Comparison of ENCODE assay signal across 1 cellular context in the genomic region with DNA sequence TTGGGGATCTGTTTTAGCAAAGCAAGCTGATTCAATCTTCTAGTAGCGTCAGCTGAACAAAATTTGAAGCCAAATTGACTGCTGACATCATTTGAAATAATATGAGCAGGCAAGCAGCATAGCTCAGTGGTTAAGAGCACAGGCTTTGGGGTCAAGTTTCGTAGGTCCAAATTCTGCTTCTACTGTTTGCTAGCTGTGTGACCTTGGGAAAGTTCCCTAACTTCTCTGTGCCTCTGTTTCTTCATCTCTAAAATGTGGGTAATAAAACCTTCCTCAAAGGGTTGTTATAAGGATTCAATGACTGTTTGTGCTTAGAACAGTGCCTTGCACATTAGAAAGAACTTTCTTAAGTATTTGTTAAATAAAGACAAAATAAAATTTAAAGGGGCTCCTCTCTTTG.
TF ChIP-seq lines count a peak whose summit lies in the region.

No MANE protein-coding gene starts in this region.

TF ChIP-seq in H1, 55 proteins besides CTCF, POLR2A, EP300 and RAD21:
- TF ChIP-seq KDM1A (IDR thresholded peaks at IDR 0.05; ENCODE audit: borderline replicate concordance, low read length) (peak; percentile 92), BRCA1 (IDR thresholded peaks at IDR 0.05; ENCODE audit: low read depth, low read length) (no peak), CREB1 (IDR thresholded peaks at IDR 0.05) (no peak), BCL11A (IDR thresholded peaks at IDR 0.05; ENCODE audit: low read depth in 2 of 2, low read length in 2 of 2) (no peak), HDAC2 (IDR thresholded peaks at IDR 0.05; ENCODE audit: borderline replicate concordance in 1 of 2, low read depth in 2 of 2, low read length in 2 of 2) (peak in 1 of 2 experiments; percentile 89; a peak in 1 of 4 replicates)
- TF ChIP-seq, protein P1, sequence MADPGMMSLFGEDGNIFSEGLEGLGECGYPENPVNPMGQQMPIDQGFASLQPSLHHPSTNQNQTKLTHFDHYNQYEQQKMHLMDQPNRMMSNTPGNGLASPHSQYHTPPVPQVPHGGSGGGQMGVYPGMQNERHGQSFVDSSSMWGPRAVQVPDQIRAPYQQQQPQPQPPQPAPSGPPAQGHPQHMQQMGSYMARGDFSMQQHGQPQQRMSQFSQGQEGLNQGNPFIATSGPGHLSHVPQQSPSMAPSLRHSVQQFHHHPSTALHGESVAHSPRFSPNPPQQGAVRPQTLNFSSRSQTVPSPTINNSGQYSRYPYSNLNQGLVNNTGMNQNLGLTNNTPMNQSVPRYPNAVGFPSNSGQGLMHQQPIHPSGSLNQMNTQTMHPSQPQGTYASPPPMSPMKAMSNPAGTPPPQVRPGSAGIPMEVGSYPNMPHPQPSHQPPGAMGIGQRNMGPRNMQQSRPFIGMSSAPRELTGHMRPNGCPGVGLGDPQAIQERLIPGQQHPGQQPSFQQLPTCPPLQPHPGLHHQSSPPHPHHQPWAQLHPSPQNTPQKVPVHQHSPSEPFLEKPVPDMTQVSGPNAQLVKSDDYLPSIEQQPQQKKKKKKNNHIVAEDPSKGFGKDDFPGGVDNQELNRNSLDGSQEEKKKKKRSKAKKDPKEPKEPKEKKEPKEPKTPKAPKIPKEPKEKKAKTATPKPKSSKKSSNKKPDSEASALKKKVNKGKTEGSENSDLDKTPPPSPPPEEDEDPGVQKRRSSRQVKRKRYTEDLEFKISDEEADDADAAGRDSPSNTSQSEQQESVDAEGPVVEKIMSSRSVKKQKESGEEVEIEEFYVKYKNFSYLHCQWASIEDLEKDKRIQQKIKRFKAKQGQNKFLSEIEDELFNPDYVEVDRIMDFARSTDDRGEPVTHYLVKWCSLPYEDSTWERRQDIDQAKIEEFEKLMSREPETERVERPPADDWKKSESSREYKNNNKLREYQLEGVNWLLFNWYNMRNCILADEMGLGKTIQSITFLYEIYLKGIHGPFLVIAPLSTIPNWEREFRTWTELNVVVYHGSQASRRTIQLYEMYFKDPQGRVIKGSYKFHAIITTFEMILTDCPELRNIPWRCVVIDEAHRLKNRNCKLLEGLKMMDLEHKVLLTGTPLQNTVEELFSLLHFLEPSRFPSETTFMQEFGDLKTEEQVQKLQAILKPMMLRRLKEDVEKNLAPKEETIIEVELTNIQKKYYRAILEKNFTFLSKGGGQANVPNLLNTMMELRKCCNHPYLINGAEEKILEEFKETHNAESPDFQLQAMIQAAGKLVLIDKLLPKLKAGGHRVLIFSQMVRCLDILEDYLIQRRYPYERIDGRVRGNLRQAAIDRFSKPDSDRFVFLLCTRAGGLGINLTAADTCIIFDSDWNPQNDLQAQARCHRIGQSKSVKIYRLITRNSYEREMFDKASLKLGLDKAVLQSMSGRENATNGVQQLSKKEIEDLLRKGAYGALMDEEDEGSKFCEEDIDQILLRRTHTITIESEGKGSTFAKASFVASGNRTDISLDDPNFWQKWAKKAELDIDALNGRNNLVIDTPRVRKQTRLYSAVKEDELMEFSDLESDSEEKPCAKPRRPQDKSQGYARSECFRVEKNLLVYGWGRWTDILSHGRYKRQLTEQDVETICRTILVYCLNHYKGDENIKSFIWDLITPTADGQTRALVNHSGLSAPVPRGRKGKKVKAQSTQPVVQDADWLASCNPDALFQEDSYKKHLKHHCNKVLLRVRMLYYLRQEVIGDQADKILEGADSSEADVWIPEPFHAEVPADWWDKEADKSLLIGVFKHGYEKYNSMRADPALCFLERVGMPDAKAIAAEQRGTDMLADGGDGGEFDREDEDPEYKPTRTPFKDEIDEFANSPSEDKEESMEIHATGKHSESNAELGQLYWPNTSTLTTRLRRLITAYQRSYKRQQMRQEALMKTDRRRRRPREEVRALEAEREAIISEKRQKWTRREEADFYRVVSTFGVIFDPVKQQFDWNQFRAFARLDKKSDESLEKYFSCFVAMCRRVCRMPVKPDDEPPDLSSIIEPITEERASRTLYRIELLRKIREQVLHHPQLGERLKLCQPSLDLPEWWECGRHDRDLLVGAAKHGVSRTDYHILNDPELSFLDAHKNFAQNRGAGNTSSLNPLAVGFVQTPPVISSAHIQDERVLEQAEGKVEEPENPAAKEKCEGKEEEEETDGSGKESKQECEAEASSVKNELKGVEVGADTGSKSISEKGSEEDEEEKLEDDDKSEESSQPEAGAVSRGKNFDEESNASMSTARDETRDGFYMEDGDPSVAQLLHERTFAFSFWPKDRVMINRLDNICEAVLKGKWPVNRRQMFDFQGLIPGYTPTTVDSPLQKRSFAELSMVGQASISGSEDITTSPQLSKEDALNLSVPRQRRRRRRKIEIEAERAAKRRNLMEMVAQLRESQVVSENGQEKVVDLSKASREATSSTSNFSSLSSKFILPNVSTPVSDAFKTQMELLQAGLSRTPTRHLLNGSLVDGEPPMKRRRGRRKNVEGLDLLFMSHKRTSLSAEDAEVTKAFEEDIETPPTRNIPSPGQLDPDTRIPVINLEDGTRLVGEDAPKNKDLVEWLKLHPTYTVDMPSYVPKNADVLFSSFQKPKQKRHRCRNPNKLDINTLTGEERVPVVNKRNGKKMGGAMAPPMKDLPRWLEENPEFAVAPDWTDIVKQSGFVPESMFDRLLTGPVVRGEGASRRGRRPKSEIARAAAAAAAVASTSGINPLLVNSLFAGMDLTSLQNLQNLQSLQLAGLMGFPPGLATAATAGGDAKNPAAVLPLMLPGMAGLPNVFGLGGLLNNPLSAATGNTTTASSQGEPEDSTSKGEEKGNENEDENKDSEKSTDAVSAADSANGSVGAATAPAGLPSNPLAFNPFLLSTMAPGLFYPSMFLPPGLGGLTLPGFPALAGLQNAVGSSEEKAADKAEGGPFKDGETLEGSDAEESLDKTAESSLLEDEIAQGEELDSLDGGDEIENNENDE (IDR thresholded peaks at IDR 0.05; ENCODE audit: insufficient replicate concordance, low read length), result no peak
